ENCODE assay signal across 8 cellular contexts in genomic region chr12:122367632-122368031, GRCh38. TPM values are rescaled to one million over a fixed set of nuclear protein-coding genes. Genes with fewer than 3 reads are reported as not detected.
DNase-seq lines count a peak whose midpoint lies in the region; ATAC-seq and TF ChIP-seq lines count a peak whose summit lies in the region.
"Not testable (repeated sequence)": the region's sequence is repeated elsewhere in the genome, so short reads cannot be mapped to it uniquely, and the experiment has no call there.

No MANE protein-coding gene starts in this region.

- H3K18ac ChIP-seq in IMR-90 (ENCODE audit: low read depth, low read length): peak overlapping the region; percentile 92

- H4K8ac ChIP-seq in IMR-90 (ENCODE audit: low read depth in 2 of 2, low read length in 2 of 2): peak overlapping the region; percentile 21 to 51; a peak in 2 of 4 replicates

- H2BK20ac ChIP-seq in IMR-90 (ENCODE audit: low read depth, low read length): peak overlapping the region; percentile 82

- H3K27ac Mint-ChIP-seq in activated naive CD4-positive, alpha-beta T cell treated with anti-CD3 and anti-CD28 coated beads for 36 hours: peak overlapping the region; percentile 82
- peak overlapping the region; percentile 89 for H3K27ac Mint-ChIP-seq in endothelial cell (ENCODE audit: unreplicated experiment)
- peak overlapping the region in 2 of 3 experiments; percentile 65 to 90 for H3K27ac Mint-ChIP-seq in nephron
- peak overlapping the region; percentile 84 for H3K27ac Mint-ChIP-seq in type B pancreatic cell

- H4K91ac ChIP-seq in IMR-90 (ENCODE audit: insufficient read depth, low read depth, low read length): peak overlapping the region; percentile 71

- not testable (repeated sequence) for DNase-seq in IMR-90; activated naive CD4-positive, alpha-beta T cell treated with anti-CD3 and anti-CD28 coated beads for 36 hours; endothelial cell (ENCODE audit: low spot score); hepatocyte (ENCODE audit: low spot score); type B pancreatic cell (ENCODE audit: extremely low spot score, unreplicated experiment)

- not testable (repeated sequence) for H3K27me3 Mint-ChIP-seq in activated naive CD4-positive, alpha-beta T cell treated with anti-CD3 and anti-CD28 coated beads for 36 hours (ENCODE audit: low read depth); endothelial cell (ENCODE audit: unreplicated experiment); nephron (ENCODE audit: low read depth); type B pancreatic cell

- peaks cover 16% of the 10 kb centered on the region for H3K9me1 ChIP-seq in IMR-90 (ENCODE audit: insufficient read depth, low read length)

- not testable (repeated sequence) for H3K9me3 ChIP-seq in IMR-90 (ENCODE audit: control insufficient read depth, insufficient read depth, low read length); hepatocyte (ENCODE audit: low read depth); skeletal muscle satellite cell (replicated peaks; ENCODE audit: low read length)

- peaks cover 12% of the 10 kb centered on the region; the same call in 1 of the 2 replicates for H4K20me1 ChIP-seq in IMR-90 (ENCODE audit: insufficient read depth, low read length)
- H4K20me1 ChIP-seq in hepatocyte (ENCODE audit: insufficient read depth, poor library complexity, severe bottlenecking): not testable (repeated sequence)

- peak overlapping the region; percentile 81 for H3K23ac ChIP-seq in IMR-90 (ENCODE audit: low read depth, low read length)

- not testable (repeated sequence) for TF ChIP-seq RAD21 in IMR-90 (IDR thresholded peaks at IDR 0.05; ENCODE audit: low read length)

- H2BK5ac ChIP-seq in IMR-90 (ENCODE audit: low read depth, low read length, poor library complexity, severe bottlenecking): peak overlapping the region; percentile 85

- peak overlapping the region; percentile 27; the same call in 1 of the 2 replicates for H3K14ac ChIP-seq in IMR-90 (replicated peaks; ENCODE audit: low read depth, low read length)

- not testable (repeated sequence) for TF ChIP-seq CTCF in IMR-90 (conservative IDR thresholded peaks at IDR 0.05; ENCODE audit: low read depth, low read length); endothelial cell (IDR thresholded peaks at IDR 0.05; ENCODE audit: unreplicated experiment); hepatocyte (IDR thresholded peaks at IDR 0.05; ENCODE audit: poor library complexity); nephron (IDR thresholded peaks at IDR 0.05; ENCODE audit: unreplicated experiment in 3 of 3); type B pancreatic cell (conservative IDR thresholded peaks at IDR 0.05)

- peaks cover 24% of the 10 kb centered on the region for H3K4me1 Mint-ChIP-seq in activated naive CD4-positive, alpha-beta T cell treated with anti-CD3 and anti-CD28 coated beads for 36 hours (ENCODE audit: low read depth)
- peaks cover 44% of the 10 kb centered on the region for H3K4me1 Mint-ChIP-seq in endothelial cell (ENCODE audit: unreplicated experiment)
- peaks cover 15% of the 10 kb centered on the region for H3K4me1 Mint-ChIP-seq in nephron
- not testable (repeated sequence) for H3K4me1 Mint-ChIP-seq in type B pancreatic cell (ENCODE audit: unreplicated experiment)

- not testable (repeated sequence) for H3K4me3 Mint-ChIP-seq in activated naive CD4-positive, alpha-beta T cell treated with anti-CD3 and anti-CD28 coated beads for 36 hours; endothelial cell (ENCODE audit: unreplicated experiment); nephron; type B pancreatic cell

- H2AK9ac ChIP-seq in IMR-90 (replicated peaks; ENCODE audit: low read depth, low read length, poor library complexity): not testable (repeated sequence)

- H3K9ac ChIP-seq in IMR-90 (ENCODE audit: low read depth, low read length): not testable (repeated sequence)
- H3K9ac ChIP-seq in skeletal muscle satellite cell (ENCODE audit: low read depth, low read length): peak overlapping the region; percentile 49

- H4K5ac ChIP-seq in IMR-90 (ENCODE audit: low read depth, low read length): peak overlapping the region; percentile 67

- H3K36me3 ChIP-seq in ACC112 (ENCODE audit: insufficient read depth, low read length); hepatocyte (replicated peaks; ENCODE audit: insufficient read depth, low read depth); skeletal muscle satellite cell (ENCODE audit: insufficient read depth, low read length): not testable (repeated sequence)
- H3K36me3 ChIP-seq in IMR-90 (ENCODE audit: control insufficient read depth, insufficient read depth, low read length): peaks cover 11% of the 10 kb centered on the region

- H3K4me2 ChIP-seq in IMR-90 (ENCODE audit: low read depth, low read length): not testable (repeated sequence)
- peak overlapping the region; percentile 49 for H3K4me2 ChIP-seq in hepatocyte
- H3K4me2 ChIP-seq in skeletal muscle satellite cell (ENCODE audit: low read length): peak overlapping the region; percentile 43

- H3K9me3 Mint-ChIP-seq in activated naive CD4-positive, alpha-beta T cell treated with anti-CD3 and anti-CD28 coated beads for 36 hours; endothelial cell (ENCODE audit: unreplicated experiment); nephron; type B pancreatic cell: not testable (repeated sequence)

- TF ChIP-seq POLR2A in IMR-90 (IDR thresholded peaks at IDR 0.05; ENCODE audit: low read depth, low read length): not testable (repeated sequence)

- peak overlapping the region; percentile 90 for H3K27ac ChIP-seq in ACC112 (ENCODE audit: low read depth, low read length)
- peak overlapping the region; percentile 36; the same call in 1 of the 2 replicates for H3K27ac ChIP-seq in IMR-90 (ENCODE audit: insufficient read depth, low read length)
- H3K27ac ChIP-seq in hepatocyte: peak overlapping the region; percentile 83

- in situ Hi-C loops in IMR-90 (cut with MboI; ENCODE audit: low sequenced_read_pairs): not testable (repeated sequence)

- dilution Hi-C loops in IMR-90 (cut with HindIII; ENCODE audit: low sequenced_read_pairs, unreplicated experiment): not testable (repeated sequence)

- H2AK5ac ChIP-seq in IMR-90 (ENCODE audit: low read depth, low read length): peak overlapping the region; percentile 77; the same call in 1 of the 2 replicates

- not testable (repeated sequence) for H3K27me3 ChIP-seq in ACC112 (ENCODE audit: insufficient read depth, low read length); IMR-90 (ENCODE audit: control insufficient read depth, insufficient read depth, low read length); hepatocyte; skeletal muscle satellite cell (ENCODE audit: control insufficient read depth, insufficient read depth, low read length)

- H3K4ac ChIP-seq in IMR-90 (ENCODE audit: low read depth, low read length): peak overlapping the region; percentile 62; the same call in 1 of the 2 replicates

- POLR2A ChIA-PET in IMR-90 (lab: Charles Lee; ENCODE audit: unreplicated experiment): not testable (repeated sequence)

- H3K56ac ChIP-seq in IMR-90 (ENCODE audit: extremely low read depth, insufficient read depth, low read length): not testable (repeated sequence)

- peak overlapping the region; percentile 89; the same call in 2 of the 3 replicates for H2BK15ac ChIP-seq in IMR-90 (ENCODE audit: low read depth, low read length)

- H3K9me2 ChIP-seq in hepatocyte (replicated peaks; ENCODE audit: insufficient read depth): not testable (repeated sequence)

- not testable (repeated sequence) for H3K4me3 ChIP-seq in ACC112 (ENCODE audit: low read depth, low read length); IMR-90 (ENCODE audit: insufficient read depth, low read depth, low read length); hepatocyte; skeletal muscle satellite cell (ENCODE audit: low read length)

- not testable (repeated sequence) for H2AFZ ChIP-seq in ACC112 (ENCODE audit: low read length, unreplicated experiment); IMR-90 (replicated peaks; ENCODE audit: low read length, poor library complexity); hepatocyte

- peak overlapping the region; percentile 68 for H2BK120ac ChIP-seq in IMR-90 (ENCODE audit: low read depth, low read length)

- CTCF ChIA-PET in IMR-90 (lab: Yijun Ruan, JAX); activated naive CD4-positive, alpha-beta T cell treated with anti-CD3 and anti-CD28 coated beads for 36 hours (lab: Charles Lee): not testable (repeated sequence)

- peaks cover 13 to 79% of the 10 kb centered on the region in 2 experiments for H3K79me1 ChIP-seq in IMR-90 (ENCODE audit: low read depth in 1 of 2, low read length in 2 of 2)

- H3K36me3 Mint-ChIP-seq in activated naive CD4-positive, alpha-beta T cell treated with anti-CD3 and anti-CD28 coated beads for 36 hours (ENCODE audit: low read depth): peaks cover 18% of the 10 kb centered on the region
- H3K36me3 Mint-ChIP-seq in endothelial cell (ENCODE audit: low read depth, unreplicated experiment): peaks cover 15% of the 10 kb centered on the region
- peaks cover 31% of the 10 kb centered on the region for H3K36me3 Mint-ChIP-seq in nephron (ENCODE audit: low read depth)
- peaks cover 17% of the 10 kb centered on the region for H3K36me3 Mint-ChIP-seq in type B pancreatic cell

- H3K4me1 ChIP-seq in ACC112 (ENCODE audit: control insufficient read depth, insufficient read depth, low read length, unreplicated experiment) (peaks cover 45% of the 10 kb centered on the region), IMR-90 (ENCODE audit: control insufficient read depth, insufficient read depth, low read length) (peaks cover 24% of the 10 kb centered on the region), hepatocyte (ENCODE audit: insufficient read depth) (peaks cover 19% of the 10 kb centered on the region), skeletal muscle satellite cell (ENCODE audit: control insufficient read depth, insufficient read depth, low read length) (peaks cover 35% of the 10 kb centered on the region)

- BruUV-seq in IMR-90 (replicated peaks; lab: Mats Ljungman, UMichigan): not testable (repeated sequence)

- H3K79me2 ChIP-seq in ACC112 (ENCODE audit: control insufficient read depth, insufficient read depth, low read length, unreplicated experiment) (peaks cover 15% of the 10 kb centered on the region), hepatocyte (peaks cover 53% of the 10 kb centered on the region)

- not testable (repeated sequence) for ATAC-seq in IMR-90 (ENCODE audit: low read depth)

- intact Hi-C loops in IMR-90 (cut with micrococcal nuclease); activated naive CD4-positive, alpha-beta T cell treated with anti-CD3 and anti-CD28 coated beads for 36 hours (cut with micrococcal nuclease): not testable (repeated sequence)

RNA-seq across cellular contexts. Expression of gene CLIP1, which starts 54.8 kb away (rescaled TPM):
- total RNA-seq in IMR-90 (2012; rRNA removed) (54.8 and 58.9 TPM in 2 replicates), endothelial cell (ENCODE audit: unreplicated experiment) (57.7 TPM), hepatocyte (45.2 and 51.5 TPM in 2 replicates), type B pancreatic cell (ENCODE audit: low replicate concordance) (59.1 and 119 TPM in 2 replicates)
- polyA plus RNA-seq in IMR-90 (2012; rRNA removed) (35.6 and 38.0 TPM in 2 replicates), hepatocyte (36.9 and 38.0 TPM in 2 replicates)
- polyA plus RNA-seq in IMR-90 (2012; cell fraction: cytosol; rRNA removed): 14.5 and 24.5 TPM in 2 replicates
- polyA plus RNA-seq in IMR-90 (2012; cell fraction: nucleus; rRNA removed; ENCODE audit: low replicate concordance): 33.5 and 72.7 TPM in 2 replicates
- total RNA-seq in activated naive CD4-positive, alpha-beta T cell treated with anti-CD3 and anti-CD28 coated beads for 36 hours: 10 to 100 TPM; 50.7 to 51.3 TPM
- 38.4 and 48.4 TPM in 2 replicates for total RNA-seq in skeletal muscle satellite cell (2012; rRNA removed)

Comparison
In these comparisons a context has a peak if more than half of its experiments do, and no peak if none do; other contexts are left out.
1. H3K27ac ChIP-seq: peak in every context shown above with its lines; median percentile 90 in ACC112; 83 in hepatocyte; 36 in IMR-90.